Comparison of ENCODE assay signal across 11 cellular contexts in genomic region chr19:10554760-10555612, GRCh38. TPM values are rescaled to one million over a fixed set of nuclear protein-coding genes. Genes with fewer than 3 reads are reported as not detected.
DNase-seq lines count a peak whose midpoint lies in the region; ATAC-seq, FAIRE-seq and TF ChIP-seq lines count a peak whose summit lies in the region.
"Had no signal": no experiment of that assay in that cellular context is flagged by ENCODE, and none has a peak within 500 bp of the region (broad histone marks: within the 10 kb centered on the region; RNA-seq: fewer than 3 reads in every experiment).

No MANE protein-coding gene starts in this region.

- 93% methylated on average over 30 of the region's 30 CpGs for WGBS in HepG2 (ENCODE audit: low lambda C conversion rate)
- WGBS in right lobe of liver (ENCODE audit: insufficient coverage, low coverage, low lambda C conversion rate, missing lambda C conversion rate): 88% methylated on average over 23 of the region's 30 CpGs
- 50 to 59% methylated on average over 30 of the region's 30 CpGs for WGBS in esophagus, 2 donors
- WGBS in thymus: 90% methylated on average over 30 of the region's 30 CpGs

- H3K4me3 ChIP-seq in HepG2 (replicated peaks in 1 of 3; ENCODE audit: insufficient read depth in 1 of 3, low read depth in 2 of 3, low read length in 3 of 3) (no peak overlapping the region), right lobe of liver (no peak overlapping the region), WERI-Rb-1 (ENCODE audit: low read depth, low read length) (no peak overlapping the region), esophagus (ENCODE audit: low read depth in 1 of 2, low read length in 2 of 2) (no peak overlapping the region), thymus (ENCODE audit: low read length) (peak overlapping the region; percentile 20), MG63 (no peak overlapping the region)
- H3K4me3 ChIP-seq: body of pancreas had no signal

- TF ChIP-seq CTCF in HepG2 (CRISPR knock-in tag; IDR thresholded peaks at IDR 0.05): no peak
- no peak for TF ChIP-seq CTCF in right lobe of liver (IDR thresholded peaks at IDR 0.05)
- 0 out of 2 replicates have a peak, but pooled peaks have one; percentile 8 for TF ChIP-seq CTCF in WERI-Rb-1 (IDR thresholded peaks at IDR 0.05; ENCODE audit: low read depth, low read length)

- 0 out of 4 replicates have a peak, but pooled peaks of 1 of the 2 experiments have one; percentile 23 for TF ChIP-seq POLR2A in HepG2 (IDR thresholded peaks at IDR 0.05; ENCODE audit: insufficient read depth in 1 of 2, low read depth in 2 of 2, low read length in 2 of 2)
- no peak for TF ChIP-seq POLR2A in right lobe of liver (IDR thresholded peaks at IDR 0.05)

- TF ChIP-seq EP300 in HepG2 (IDR thresholded peaks at IDR 0.05; ENCODE audit: low read depth in 2 of 2, low read length in 2 of 2) (no peak), HepG2 (CRISPR knock-in tag; IDR thresholded peaks at IDR 0.05; ENCODE audit: borderline replicate concordance) (no peak)

- no peak overlapping the region for H3K9ac ChIP-seq in HepG2 (ENCODE audit: insufficient read depth, low read depth, low read length)
- H3K9ac ChIP-seq: parathyroid adenoma had no signal

- H3K4me2 ChIP-seq in HepG2 (ENCODE audit: low read depth, low read length): no peak overlapping the region

- H3K27me3 ChIP-seq in HepG2 (ENCODE audit: control insufficient read depth in 1 of 2, insufficient read depth in 2 of 2, low read length in 2 of 2) (no peaks in the 10 kb centered on the region), right lobe of liver (no peaks in the 10 kb centered on the region), WERI-Rb-1 (ENCODE audit: insufficient read depth, low read depth, severe bottlenecking) (no peaks in the 10 kb centered on the region), esophagus (ENCODE audit: control insufficient read depth in 1 of 2, insufficient read depth in 2 of 2, low read length in 2 of 2) (no peaks in the 10 kb centered on the region), thymus (ENCODE audit: control insufficient read depth, insufficient read depth) (no peaks in the 10 kb centered on the region), MG63 (no peaks in the 10 kb centered on the region)
- H3K27me3 ChIP-seq: body of pancreas had no signal

- BruUV-seq in HepG2 (replicated peaks; lab: Mats Ljungman, UMichigan): no TSS peak

- H3K9me3 ChIP-seq in HepG2 (ENCODE audit: low read length) (no peaks in the 10 kb centered on the region), right lobe of liver (no peaks in the 10 kb centered on the region), WERI-Rb-1 (ENCODE audit: severe bottlenecking) (no peaks in the 10 kb centered on the region), esophagus (ENCODE audit: control insufficient read depth in 2 of 2, insufficient read depth in 1 of 2, low read depth in 1 of 2, low read length in 1 of 2) (no peaks in the 10 kb centered on the region), thymus (ENCODE audit: control insufficient read depth) (no peaks in the 10 kb centered on the region), MG63 (0 out of 2 replicates have a peak, but pooled peaks cover 3% of the 10 kb centered on the region)
- H3K9me3 ChIP-seq: body of pancreas had no signal

- H3K79me2 ChIP-seq in HepG2 (ENCODE audit: insufficient read depth, low read length): no peaks in the 10 kb centered on the region
- H3K79me2 ChIP-seq: parathyroid adenoma had no signal

- intact Hi-C loops in HepG2 (cut with micrococcal nuclease; ENCODE audit: unreplicated experiment) (no loop called here), right lobe of liver (cut with DNase I) (no loop called here), posterior cingulate gyrus (cut with DNase I) (no loop called here)

- H3K27ac ChIP-seq in HepG2 (ENCODE audit: extremely low read length, insufficient read depth, low read length): no peak overlapping the region
- H3K27ac ChIP-seq in right lobe of liver: no peak overlapping the region
- no peak overlapping the region for H3K27ac ChIP-seq in WERI-Rb-1
- H3K27ac ChIP-seq in esophagus (ENCODE audit: low read depth in 2 of 2, low read length in 1 of 2): peak overlapping the region; percentile 79 to 89
- H3K27ac ChIP-seq in thymus (ENCODE audit: low read depth): peak overlapping the region; percentile 81
- H3K27ac ChIP-seq: parathyroid adenoma had no signal

- DNase-seq in HepG2 (ENCODE audit: low spot score) (no peak), right lobe of liver (no peak), WERI-Rb-1 (peak; percentile 33), amniotic stem cell (lab: John Stamatoyannopoulos, UW) (no peak), MG63 (no peak), posterior cingulate gyrus (no peak)
- DNase-seq: NCI-H2227 treated with DMSO at 0.1 percent for 48 hours had no signal

- H3K36me3 ChIP-seq in HepG2 (replicated peaks in 1 of 2; ENCODE audit: control insufficient read depth in 1 of 2, insufficient read depth in 2 of 2, low read length in 2 of 2) (peaks cover 22 to 72% of the 10 kb centered on the region in 2 experiments), right lobe of liver (peaks cover 0 to 71% (median 25%) of the 10 kb centered on the region in 4 donors), WERI-Rb-1 (peaks cover 99% of the 10 kb centered on the region), esophagus (ENCODE audit: control insufficient read depth in 2 of 2, insufficient read depth in 2 of 2, low read length in 1 of 2) (peaks cover 12 to 50% of the 10 kb centered on the region in 2 donors), thymus (ENCODE audit: control insufficient read depth, insufficient read depth) (peaks cover 84% of the 10 kb centered on the region), MG63 (peaks cover 95% of the 10 kb centered on the region)

- no peak overlapping the region for H2AFZ ChIP-seq in HepG2 (ENCODE audit: low read length)
- H2AFZ ChIP-seq: parathyroid adenoma had no signal

- ATAC-seq in HepG2 (peak; percentile 19; the same call in 2 of the 3 replicates), right lobe of liver (no peak)
- ATAC-seq: body of pancreas had no signal

- TF ChIP-seq RAD21 in HepG2 (CRISPR knock-in tag; IDR thresholded peaks at IDR 0.05): no peak

- CTCF ChIA-PET in HepG2 (lab: Yijun Ruan, JAX; ENCODE audit: low intra/inter-chr PET ratio, low total read pairs): no interaction called here

- no peaks in the 10 kb centered on the region for H4K20me1 ChIP-seq in HepG2 (ENCODE audit: insufficient read depth, low read length)

- POLR2A ChIA-PET in HepG2 (lab: Yijun Ruan, JAX): interaction anchor here (1.6 kb wide), 1 partner anchor 20 kb away, joined by 3 read pairs; no protein-coding TSS in a partner anchor

- FAIRE-seq in HepG2 (lab: Jason Lieb, UNC): no peak

- in situ Hi-C loops in HepG2 (cut with HindIII; ENCODE audit: extremely low pct_ligation_motif_present, low pct_unique_long_range_greater_than_20kb): no loop called here

- no peaks in the 10 kb centered on the region for H3K4me1 ChIP-seq in HepG2 (ENCODE audit: insufficient read depth, low read length)
- no peaks in the 10 kb centered on the region for H3K4me1 ChIP-seq in right lobe of liver
- peaks cover 0 to 7% of the 10 kb centered on the region in 2 donors for H3K4me1 ChIP-seq in esophagus (ENCODE audit: control insufficient read depth in 2 of 2, insufficient read depth in 2 of 2, low read length in 1 of 2)
- peaks cover 43% of the 10 kb centered on the region for H3K4me1 ChIP-seq in thymus (ENCODE audit: control insufficient read depth, insufficient read depth, low read length)
- H3K4me1 ChIP-seq: body of pancreas, parathyroid adenoma had no signal

RNA-seq across cellular contexts. Expression of gene KRI1, which starts 10.8 kb away (rescaled TPM):
- total RNA-seq in HepG2 (2016; rRNA removed; fragmentation: Illumina TruSeq; extraction: Trizol) (10.2 and 11.7 TPM in 2 replicates), right lobe of liver (1 to 10 TPM; 5.8 to 9.6 (median 8.5) TPM)
- total RNA-seq in HepG2 (2016; cell fraction: cytosol; rRNA removed; fragmentation: Illumina TruSeq; extraction: Trizol; ENCODE audit: low read depth): 2.3 and 3.1 TPM in 2 replicates
- total RNA-seq in HepG2 (2016; cell fraction: insoluble cytoplasmic fraction; rRNA removed; fragmentation: Illumina TruSeq; extraction: Trizol): 8.4 and 12.8 TPM in 2 replicates
- 3.2 and 3.9 TPM in 2 replicates for total RNA-seq in HepG2 (2016; cell fraction: membrane; rRNA removed; fragmentation: Illumina TruSeq; extraction: Trizol)
- total RNA-seq in HepG2 (2016; cell fraction: nucleus; rRNA removed; fragmentation: Illumina TruSeq; extraction: Trizol): 9.0 and 10.0 TPM in 2 replicates
- polyA plus RNA-seq in HepG2 (2011; rRNA removed) (9.1 and 12.7 TPM in 2 replicates), esophagus (10 to 100 TPM; 16.4 to 25.3 TPM), thymus (77.5 TPM)
- 4.8 and 4.9 TPM in 2 replicates for polyA plus RNA-seq in HepG2 (2011; cell fraction: cytosol; rRNA removed)
- 29.3 and 32.2 TPM in 2 replicates for polyA plus RNA-seq in HepG2 (2011; cell fraction: nucleus; rRNA removed)
- polyA plus RNA-seq in HepG2 (2012): 12.5 and 15.9 TPM in 2 replicates
- 1.9 and 2.1 TPM in 2 replicates for polyA plus RNA-seq in HepG2 (2016; cell fraction: cytosol; fragmentation: Illumina TruSeq; extraction: Trizol; ENCODE audit: low read depth)
- polyA plus RNA-seq in HepG2 (2016; cell fraction: insoluble cytoplasmic fraction; fragmentation: Illumina TruSeq; extraction: Trizol; ENCODE audit: low read depth): 11.0 and 12.8 TPM in 2 replicates
- polyA plus RNA-seq in HepG2 (2016; cell fraction: membrane; fragmentation: Illumina TruSeq; extraction: Trizol; ENCODE audit: low read depth): 3.0 and 4.1 TPM in 2 replicates
- polyA plus RNA-seq in HepG2 (2016; cell fraction: nucleus; fragmentation: Illumina TruSeq; extraction: Trizol; ENCODE audit: insufficient read depth, low read depth): 59.6 and 63.0 TPM in 2 replicates
- polyA minus RNA-seq in HepG2 (2011; rRNA and poly(A)+ RNA removed; ENCODE audit: low replicate concordance): 12.6 and 33.9 TPM in 2 replicates
- polyA minus RNA-seq in HepG2 (2011; cell fraction: cytosol; rRNA and poly(A)+ RNA removed): 5.1 and 8.9 TPM in 2 replicates
- 8.8 and 9.8 TPM in 2 replicates for polyA minus RNA-seq in HepG2 (2011; cell fraction: nucleus; rRNA and poly(A)+ RNA removed)
- total RNA-seq in MG63 (2014; rRNA removed; shearing (Covaris generic); ENCODE audit: low replicate concordance): 31.7 and 43.3 TPM in 2 replicates

RNA-seq across cellular contexts. Expression of gene ATG4D, which starts 11.3 kb away (rescaled TPM):
- total RNA-seq in HepG2 (2016; rRNA removed; fragmentation: Illumina TruSeq; extraction: Trizol) (9.3 and 19.0 TPM in 2 replicates), right lobe of liver (10 to 100 TPM in 4 of 6 experiments, 1 to 10 TPM in 2; 8.1 to 19.7 (median 11.8) TPM)
- total RNA-seq in HepG2 (2016; cell fraction: cytosol; rRNA removed; fragmentation: Illumina TruSeq; extraction: Trizol; ENCODE audit: low read depth): 20.9 and 26.1 TPM in 2 replicates
- total RNA-seq in HepG2 (2016; cell fraction: insoluble cytoplasmic fraction; rRNA removed; fragmentation: Illumina TruSeq; extraction: Trizol): 8.3 and 18.7 TPM in 2 replicates
- total RNA-seq in HepG2 (2016; cell fraction: membrane; rRNA removed; fragmentation: Illumina TruSeq; extraction: Trizol): 35.4 and 38.3 TPM in 2 replicates
- total RNA-seq in HepG2 (2016; cell fraction: nucleus; rRNA removed; fragmentation: Illumina TruSeq; extraction: Trizol): 17.2 TPM in 2 replicates
- polyA plus RNA-seq in HepG2 (2011; rRNA removed) (17.8 and 22.9 TPM in 2 replicates), esophagus (10 to 100 TPM; 43.9 to 53.6 TPM), thymus (54.0 TPM)
- 16.1 and 23.3 TPM in 2 replicates for polyA plus RNA-seq in HepG2 (2011; cell fraction: cytosol; rRNA removed)
- polyA plus RNA-seq in HepG2 (2011; cell fraction: nucleus; rRNA removed): 60.1 and 73.0 TPM in 2 replicates
- 16.8 and 18.5 TPM in 2 replicates for polyA plus RNA-seq in HepG2 (2012)
- polyA plus RNA-seq in HepG2 (2016; cell fraction: cytosol; fragmentation: Illumina TruSeq; extraction: Trizol; ENCODE audit: low read depth): 22.2 and 28.5 TPM in 2 replicates
- polyA plus RNA-seq in HepG2 (2016; cell fraction: insoluble cytoplasmic fraction; fragmentation: Illumina TruSeq; extraction: Trizol; ENCODE audit: low read depth): 11.1 and 14.6 TPM in 2 replicates
- polyA plus RNA-seq in HepG2 (2016; cell fraction: membrane; fragmentation: Illumina TruSeq; extraction: Trizol; ENCODE audit: low read depth): 29.9 and 35.4 TPM in 2 replicates
- polyA plus RNA-seq in HepG2 (2016; cell fraction: nucleus; fragmentation: Illumina TruSeq; extraction: Trizol; ENCODE audit: insufficient read depth, low read depth): 35.0 and 45.7 TPM in 2 replicates
- polyA minus RNA-seq in HepG2 (2011; rRNA and poly(A)+ RNA removed; ENCODE audit: low replicate concordance): 33.4 and 51.6 TPM in 2 replicates
- polyA minus RNA-seq in HepG2 (2011; cell fraction: cytosol; rRNA and poly(A)+ RNA removed): 18.5 and 22.9 TPM in 2 replicates
- polyA minus RNA-seq in HepG2 (2011; cell fraction: nucleus; rRNA and poly(A)+ RNA removed): 13.3 and 16.9 TPM in 2 replicates
- total RNA-seq in MG63 (2014; rRNA removed; shearing (Covaris generic); ENCODE audit: low replicate concordance): 16.6 and 27.0 TPM in 2 replicates

RNA-seq across cellular contexts. Expression of gene CDKN2D, which starts 13.8 kb away (rescaled TPM):
- total RNA-seq in HepG2 (2016; rRNA removed; fragmentation: Illumina TruSeq; extraction: Trizol): 4.8 and 5.4 TPM in 2 replicates
- total RNA-seq in HepG2 (2016; cell fraction: cytosol; rRNA removed; fragmentation: Illumina TruSeq; extraction: Trizol; ENCODE audit: low read depth): 4.1 and 5.0 TPM in 2 replicates
- total RNA-seq in HepG2 (2016; cell fraction: insoluble cytoplasmic fraction; rRNA removed; fragmentation: Illumina TruSeq; extraction: Trizol): 4.8 and 5.1 TPM in 2 replicates
- total RNA-seq in HepG2 (2016; cell fraction: membrane; rRNA removed; fragmentation: Illumina TruSeq; extraction: Trizol): 7.2 and 8.5 TPM in 2 replicates
- 2.6 and 3.2 TPM in 2 replicates for total RNA-seq in HepG2 (2016; cell fraction: nucleus; rRNA removed; fragmentation: Illumina TruSeq; extraction: Trizol)
- polyA plus RNA-seq in HepG2 (2011; rRNA removed): 8.0 and 8.6 TPM in 2 replicates
- polyA plus RNA-seq in HepG2 (2011; cell fraction: cytosol; rRNA removed): 9.2 and 13.0 TPM in 2 replicates
- polyA plus RNA-seq in HepG2 (2011; cell fraction: nucleus; rRNA removed): 7.4 and 7.6 TPM in 2 replicates
- 2.5 and 6.6 TPM in 2 replicates for polyA plus RNA-seq in HepG2 (2012)
- polyA plus RNA-seq in HepG2 (2016; cell fraction: cytosol; fragmentation: Illumina TruSeq; extraction: Trizol; ENCODE audit: low read depth): 6.2 and 7.7 TPM in 2 replicates
- polyA plus RNA-seq in HepG2 (2016; cell fraction: insoluble cytoplasmic fraction; fragmentation: Illumina TruSeq; extraction: Trizol; ENCODE audit: low read depth): 6.3 and 8.0 TPM in 2 replicates
- 8.2 and 8.7 TPM in 2 replicates for polyA plus RNA-seq in HepG2 (2016; cell fraction: membrane; fragmentation: Illumina TruSeq; extraction: Trizol; ENCODE audit: low read depth)
- polyA plus RNA-seq in HepG2 (2016; cell fraction: nucleus; fragmentation: Illumina TruSeq; extraction: Trizol; ENCODE audit: insufficient read depth, low read depth): 11.5 and 12.4 TPM in 2 replicates
- 7.8 and 7.9 TPM in 2 replicates for polyA minus RNA-seq in HepG2 (2011; rRNA and poly(A)+ RNA removed; ENCODE audit: low replicate concordance)
- polyA minus RNA-seq in HepG2 (2011; cell fraction: cytosol; rRNA and poly(A)+ RNA removed): 1.8 and 2.3 TPM in 2 replicates
- 0.39 and 0.87 TPM in 2 replicates for polyA minus RNA-seq in HepG2 (2011; cell fraction: nucleus; rRNA and poly(A)+ RNA removed)
- 1 to 10 TPM in 4 of 6 experiments, under 1 TPM in 2; 0.97 to 2.8 (median 2.0) TPM for total RNA-seq in right lobe of liver
- polyA plus RNA-seq in esophagus: 10 to 100 TPM in 1 of 2 donors, 1 to 10 TPM in 1; 4.6 to 11.7 TPM
- 42.3 TPM for polyA plus RNA-seq in thymus
- 24.9 and 43.3 TPM in 2 replicates for total RNA-seq in MG63 (2014; rRNA removed; shearing (Covaris generic); ENCODE audit: low replicate concordance)

RNA-seq across cellular contexts. Expression of gene AP1M2, which starts 32.1 kb away (rescaled TPM):
- total RNA-seq in HepG2 (2016; rRNA removed; fragmentation: Illumina TruSeq; extraction: Trizol) (76.8 and 82.9 TPM in 2 replicates), right lobe of liver (1 to 10 TPM in 2 of 6 experiments, under 1 TPM in 4; 0.35 to 2.5 (median 0.75) TPM)
- 118 and 125 TPM in 2 replicates for total RNA-seq in HepG2 (2016; cell fraction: cytosol; rRNA removed; fragmentation: Illumina TruSeq; extraction: Trizol; ENCODE audit: low read depth)
- total RNA-seq in HepG2 (2016; cell fraction: insoluble cytoplasmic fraction; rRNA removed; fragmentation: Illumina TruSeq; extraction: Trizol): 76.9 and 81.0 TPM in 2 replicates
- 155 and 171 TPM in 2 replicates for total RNA-seq in HepG2 (2016; cell fraction: membrane; rRNA removed; fragmentation: Illumina TruSeq; extraction: Trizol)
- total RNA-seq in HepG2 (2016; cell fraction: nucleus; rRNA removed; fragmentation: Illumina TruSeq; extraction: Trizol): 20.9 and 33.5 TPM in 2 replicates
- polyA plus RNA-seq in HepG2 (2011; rRNA removed) (6.3 and 11.0 TPM in 2 replicates), esophagus (10 to 100 TPM; 54.2 to 55.4 TPM), thymus (20.7 TPM)
- polyA plus RNA-seq in HepG2 (2011; cell fraction: cytosol; rRNA removed): 9.9 and 10.4 TPM in 2 replicates
- polyA plus RNA-seq in HepG2 (2011; cell fraction: nucleus; rRNA removed): 5.0 and 7.5 TPM in 2 replicates
- 15.7 and 24.8 TPM in 2 replicates for polyA plus RNA-seq in HepG2 (2012)
- 112 and 122 TPM in 2 replicates for polyA plus RNA-seq in HepG2 (2016; cell fraction: cytosol; fragmentation: Illumina TruSeq; extraction: Trizol; ENCODE audit: low read depth)
- 68.0 and 75.6 TPM in 2 replicates for polyA plus RNA-seq in HepG2 (2016; cell fraction: insoluble cytoplasmic fraction; fragmentation: Illumina TruSeq; extraction: Trizol; ENCODE audit: low read depth)
- polyA plus RNA-seq in HepG2 (2016; cell fraction: membrane; fragmentation: Illumina TruSeq; extraction: Trizol; ENCODE audit: low read depth): 140 and 148 TPM in 2 replicates
- polyA plus RNA-seq in HepG2 (2016; cell fraction: nucleus; fragmentation: Illumina TruSeq; extraction: Trizol; ENCODE audit: insufficient read depth, low read depth): 52.2 and 56.2 TPM in 2 replicates
- 5.0 and 16.3 TPM in 2 replicates for polyA minus RNA-seq in HepG2 (2011; rRNA and poly(A)+ RNA removed; ENCODE audit: low replicate concordance)
- polyA minus RNA-seq in HepG2 (2011; cell fraction: cytosol; rRNA and poly(A)+ RNA removed): 3.0 and 5.1 TPM in 2 replicates
- polyA minus RNA-seq in HepG2 (2011; cell fraction: nucleus; rRNA and poly(A)+ RNA removed): 1.2 and 3.2 TPM in 2 replicates
- 1.4 TPM in 1 of 2 replicates, not detected in the other for total RNA-seq in MG63 (2014; rRNA removed; shearing (Covaris generic); ENCODE audit: low replicate concordance)

RNA-seq across cellular contexts. Expression of gene S1PR5, which starts 37.7 kb away (rescaled TPM):
- not detected in 2 replicates for total RNA-seq in HepG2 (2016; rRNA removed; fragmentation: Illumina TruSeq; extraction: Trizol)
- total RNA-seq in HepG2 (2016; cell fraction: cytosol; rRNA removed; fragmentation: Illumina TruSeq; extraction: Trizol; ENCODE audit: low read depth): not detected in 2 replicates
- 0.09 TPM in 1 of 2 replicates, not detected in the other for total RNA-seq in HepG2 (2016; cell fraction: insoluble cytoplasmic fraction; rRNA removed; fragmentation: Illumina TruSeq; extraction: Trizol)
- not detected in 2 replicates for total RNA-seq in HepG2 (2016; cell fraction: membrane; rRNA removed; fragmentation: Illumina TruSeq; extraction: Trizol)
- total RNA-seq in HepG2 (2016; cell fraction: nucleus; rRNA removed; fragmentation: Illumina TruSeq; extraction: Trizol): not detected in 2 replicates
- 0.04 TPM in 1 of 2 replicates, not detected in the other for polyA plus RNA-seq in HepG2 (2011; rRNA removed)
- 0.04 TPM in 1 of 2 replicates, not detected in the other for polyA plus RNA-seq in HepG2 (2011; cell fraction: cytosol; rRNA removed)
- polyA plus RNA-seq in HepG2 (2011; cell fraction: nucleus; rRNA removed): not detected in 2 replicates
- not detected in 2 replicates for polyA plus RNA-seq in HepG2 (2012)
- polyA plus RNA-seq in HepG2 (2016; cell fraction: cytosol; fragmentation: Illumina TruSeq; extraction: Trizol; ENCODE audit: low read depth): not detected in 2 replicates
- polyA plus RNA-seq in HepG2 (2016; cell fraction: insoluble cytoplasmic fraction; fragmentation: Illumina TruSeq; extraction: Trizol; ENCODE audit: low read depth): not detected in 2 replicates
- not detected in 2 replicates for polyA plus RNA-seq in HepG2 (2016; cell fraction: membrane; fragmentation: Illumina TruSeq; extraction: Trizol; ENCODE audit: low read depth)
- not detected in 2 replicates for polyA plus RNA-seq in HepG2 (2016; cell fraction: nucleus; fragmentation: Illumina TruSeq; extraction: Trizol; ENCODE audit: insufficient read depth, low read depth)
- 0.72 TPM in 1 of 2 replicates, not detected in the other for polyA minus RNA-seq in HepG2 (2011; rRNA and poly(A)+ RNA removed; ENCODE audit: low replicate concordance)
- not detected in 2 replicates for polyA minus RNA-seq in HepG2 (2011; cell fraction: cytosol; rRNA and poly(A)+ RNA removed)
- polyA minus RNA-seq in HepG2 (2011; cell fraction: nucleus; rRNA and poly(A)+ RNA removed): not detected in 2 replicates
- under 1 TPM in 5 of 6 experiments, not detected in 1; 0.20 to 0.43 (median 0.35) TPM for total RNA-seq in right lobe of liver
- polyA plus RNA-seq in esophagus: 10 to 100 TPM in 1 of 2 donors, 1 to 10 TPM in 1; 9.4 to 12.1 TPM
- polyA plus RNA-seq in thymus: 4.2 TPM
- not detected in 2 replicates for total RNA-seq in MG63 (2014; rRNA removed; shearing (Covaris generic); ENCODE audit: low replicate concordance)

Comparison
In these comparisons a context has a peak if more than half of its experiments do, and no peak if none do; other contexts are left out.
1. H3K27ac ChIP-seq: peak in esophagus (2 of 2) and thymus (single experiment); none in HepG2 (single experiment), right lobe of liver (0 of 3) and WERI-Rb-1 (single experiment).